ENCODE assay signal across 26 cellular contexts in genomic region chr19:18234194-18234593, GRCh38. TPM values are rescaled to one million over a fixed set of nuclear protein-coding genes. Genes with fewer than 3 reads are reported as not detected.
"Had no signal": no experiment of that assay in that cellular context is flagged by ENCODE, and none has a peak within 500 bp of the region (broad histone marks: within the 10 kb centered on the region; RNA-seq: fewer than 3 reads in every experiment).

No MANE protein-coding gene starts in this region.

- FAIRE-seq: colon, frontal cortex, kidney had no signal

- DNase-seq: dorsolateral prefrontal cortex; effector CD4-positive, alpha-beta T cell; head of caudate nucleus; kidney; left lung; mammary epithelial cell; mesendoderm; midbrain; nucleus accumbens; ovary; posterior cingulate gyrus; psoas muscle; right cardiac atrium; sigmoid colon; stimulated activated CD4-positive, alpha-beta T cell treated with anti-CD3 and anti-CD28 coated beads, Interleukin-2, amount 100 ng/mL, for 24 hours; stimulated activated CD4-positive, alpha-beta T cell treated with anti-CD3 and anti-CD28 coated beads, Interleukin-4, amount 100 ng/mL, for 24 hours; stimulated activated naive CD8-positive, alpha-beta T cell treated with anti-CD3 and anti-CD28 coated beads, Interleukin-15, Interleukin-2, amounts not matched to agents 100 U/mL and 50 U/mL, for 24 hours; substantia nigra; testis; tibial artery had no signal

- H3K27ac Mint-ChIP-seq: nephron; stimulated activated effector memory CD8-positive, alpha-beta T cell treated with anti-CD3 and anti-CD28 coated beads, Interleukin-12 subunit alpha, Interleukin-12 subunit beta, amount 100 ng/mL, for 72 hours; type B pancreatic cell had no signal

- H3K36me3 Mint-ChIP-seq: stimulated activated effector memory CD8-positive, alpha-beta T cell treated with anti-CD3 and anti-CD28 coated beads, Interleukin-12 subunit alpha, Interleukin-12 subunit beta, amount 100 ng/mL, for 72 hours; type B pancreatic cell had no signal

- H3K27me3 ChIP-seq: ovary, testis had no signal

- H3K4me3 ChIP-seq: left lung, ovary, psoas muscle, sigmoid colon, testis, tibial artery had no signal

- H3K4me1 Mint-ChIP-seq: nephron had no signal

- H3K4me3 Mint-ChIP-seq: nephron; stimulated activated effector memory CD8-positive, alpha-beta T cell treated with anti-CD3 and anti-CD28 coated beads, Interleukin-12 subunit alpha, Interleukin-12 subunit beta, amount 100 ng/mL, for 72 hours; type B pancreatic cell had no signal

- H3K36me3 ChIP-seq: left lung, ovary, sigmoid colon, tibial artery had no signal

- H3K27ac ChIP-seq: left lung, ovary, psoas muscle, sigmoid colon, testis, tibial artery had no signal

- H3K9me3 Mint-ChIP-seq: stimulated activated effector memory CD8-positive, alpha-beta T cell treated with anti-CD3 and anti-CD28 coated beads, Interleukin-12 subunit alpha, Interleukin-12 subunit beta, amount 100 ng/mL, for 72 hours had no signal

- H3K9me3 ChIP-seq: left lung, psoas muscle, testis had no signal

- H3K4me1 ChIP-seq: psoas muscle had no signal

- ATAC-seq: naive thymus-derived CD4-positive, alpha-beta T cell; stimulated activated effector memory CD8-positive, alpha-beta T cell treated with anti-CD3 and anti-CD28 coated beads, Interleukin-12 subunit alpha, Interleukin-12 subunit beta, amount 100 ng/mL, for 72 hours; stimulated activated naive CD8-positive, alpha-beta T cell treated with anti-CD3 and anti-CD28 coated beads, Interleukin-15, Interleukin-2, amounts not matched to agents 100 U/mL and 50 U/mL, for 24 hours had no signal

RNA-seq across cellular contexts. Expression of gene PDE4C, which starts 8.0 kb away (rescaled TPM):
- total RNA-seq: mammary epithelial cell; naive thymus-derived CD4-positive, alpha-beta T cell had no signal
- polyA plus RNA-seq: mammary epithelial cell; naive thymus-derived CD4-positive, alpha-beta T cell had no signal
